Comparison of ENCODE assay signal across 18 cellular contexts in genomic region chrX:135403374-135403773, GRCh38.
"Had no signal": no experiment of that assay in that cellular context is flagged by ENCODE, and none has a peak within 500 bp of the region (broad histone marks: within the 10 kb centered on the region; RNA-seq: fewer than 3 reads in every experiment).

No MANE protein-coding gene starts in this region.

- DNase-seq: activated CD4-positive, CD25-positive, alpha-beta regulatory T cell treated with anti-CD3 and anti-CD28 coated beads, Interleukin-2, amount 50 U/mL, for 72 hours; activated T-cell treated with anti-CD3 and anti-CD28 coated beads, Interleukin-2, amount 50 U/mL, for 48 hours; colonic mucosa; foreskin melanocyte; head of caudate nucleus; left colon; mammary epithelial cell; mucosa of descending colon; nucleus accumbens; right lobe of liver; stimulated activated CD4-positive, alpha-beta T cell treated with anti-CD3 and anti-CD28 coated beads, Interleukin-1b, Interleukin-23, amount 100 ng/mL, for 48 hours; stimulated activated naive B cell treated with anti-CD40 and anti-IgM and Interleukin-4, amounts not matched to agents 10 μg/mL and 1 μg/mL and 100 μg/mL, for 72 hours; T-helper 9 cell had no signal

- H3K9me3 ChIP-seq: colonic mucosa, mucosa of descending colon, right lobe of liver, suprapubic skin had no signal

- H3K27me3 Mint-ChIP-seq: progenitor cell of endocrine pancreas had no signal

- H3K4me3 ChIP-seq: cardiac muscle cell, colonic mucosa, mucosa of descending colon, right lobe of liver, suprapubic skin had no signal

- H3K4me3 Mint-ChIP-seq: natural killer cell treated with Interleukin-12 subunit alpha and Interleukin-12 subunit beta and Interleukin-15 and Interleukin-18, amount 100 ng/mL, for 72 hours; stimulated activated naive B cell treated with anti-CD40 and anti-IgM and Interleukin-4, amounts not matched to agents 10 μg/mL and 1 μg/mL and 100 μg/mL, for 72 hours; type B pancreatic cell had no signal

- H3K36me3 ChIP-seq: cardiac muscle cell, colonic mucosa, right lobe of liver, suprapubic skin had no signal

- H3K9me3 Mint-ChIP-seq: natural killer cell treated with Interleukin-12 subunit alpha and Interleukin-12 subunit beta and Interleukin-15 and Interleukin-18, amount 100 ng/mL, for 72 hours; stimulated activated naive B cell treated with anti-CD40 and anti-IgM and Interleukin-4, amounts not matched to agents 10 μg/mL and 1 μg/mL and 100 μg/mL, for 72 hours; type B pancreatic cell had no signal

- H3K4me1 ChIP-seq: colonic mucosa, right lobe of liver, suprapubic skin had no signal

- ATAC-seq: left colon; mucosa of descending colon; natural killer cell treated with Interleukin-12 subunit alpha and Interleukin-12 subunit beta and Interleukin-15 and Interleukin-18, amount 100 ng/mL, for 72 hours; right lobe of liver; stimulated activated naive B cell treated with anti-CD40 and anti-IgM and Interleukin-4, amounts not matched to agents 10 μg/mL and 1 μg/mL and 100 μg/mL, for 72 hours had no signal

- H3K36me3 Mint-ChIP-seq: natural killer cell treated with Interleukin-12 subunit alpha and Interleukin-12 subunit beta and Interleukin-15 and Interleukin-18, amount 100 ng/mL, for 72 hours; stimulated activated naive B cell treated with anti-CD40 and anti-IgM and Interleukin-4, amounts not matched to agents 10 μg/mL and 1 μg/mL and 100 μg/mL, for 72 hours; type B pancreatic cell had no signal

- H3K27ac ChIP-seq: cardiac muscle cell, colonic mucosa, right lobe of liver, suprapubic skin had no signal

- H3K4me1 Mint-ChIP-seq: stimulated activated naive B cell treated with anti-CD40 and anti-IgM and Interleukin-4, amounts not matched to agents 10 μg/mL and 1 μg/mL and 100 μg/mL, for 72 hours had no signal

- H3K27me3 ChIP-seq: cardiac muscle cell, colonic mucosa, right lobe of liver, suprapubic skin had no signal

- H3K27ac Mint-ChIP-seq: natural killer cell treated with Interleukin-12 subunit alpha and Interleukin-12 subunit beta and Interleukin-15 and Interleukin-18, amount 100 ng/mL, for 72 hours; progenitor cell of endocrine pancreas; stimulated activated naive B cell treated with anti-CD40 and anti-IgM and Interleukin-4, amounts not matched to agents 10 μg/mL and 1 μg/mL and 100 μg/mL, for 72 hours; type B pancreatic cell had no signal
